Comparison of ENCODE assay signal across 25 cellular contexts in genomic region chr5:171700331-171700935, GRCh38.
"Had no signal": no experiment of that assay in that cellular context is flagged by ENCODE, and none has a peak within 500 bp of the region (broad histone marks: within the 10 kb centered on the region; RNA-seq: fewer than 3 reads in every experiment).

No MANE protein-coding gene starts in this region.

- ATAC-seq: activated T-helper 17 cell treated with anti-CD3 and anti-CD28 coated beads, Interleukin-2, amount 50 U/mL, for 72 hours; T-helper 17 cell had no signal

- H3K27ac ChIP-seq: Peyer's patch, RWPE1, SJCRH30, VCaP had no signal

- H3K27me3 ChIP-seq: Peyer's patch, SJCRH30 had no signal

- H3K4me3 Mint-ChIP-seq: activated CD4-positive, alpha-beta memory T cell treated with anti-CD3 and anti-CD28 coated beads, Interleukin-2, amount 10 ng/mL, durations not matched to agents 7 days and 5 days; activated CD4-positive, alpha-beta T cell treated with anti-CD3 and anti-CD28 coated beads, Interleukin-2, amount 10 ng/mL, durations not matched to agents 7 days and 5 days; activated naive CD4-positive, alpha-beta T cell treated with anti-CD3 and anti-CD28 coated beads for 36 hours; activated naive CD8-positive, alpha-beta T cell; activated T-helper 17 cell treated with anti-CD3 and anti-CD28 coated beads, Interleukin-2, amount 50 U/mL, for 72 hours; T-helper 17 cell had no signal

- H3K9me3 Mint-ChIP-seq: activated CD4-positive, alpha-beta memory T cell treated with anti-CD3 and anti-CD28 coated beads, Interleukin-2, amount 10 ng/mL, durations not matched to agents 7 days and 5 days; activated CD4-positive, alpha-beta T cell treated with anti-CD3 and anti-CD28 coated beads, Interleukin-2, amount 10 ng/mL, durations not matched to agents 7 days and 5 days; activated naive CD4-positive, alpha-beta T cell treated with anti-CD3 and anti-CD28 coated beads for 36 hours; activated T-helper 17 cell treated with anti-CD3 and anti-CD28 coated beads, Interleukin-2, amount 50 U/mL, for 72 hours had no signal

- H3K4me3 ChIP-seq: Peyer's patch, SJCRH30 had no signal

- DNase-seq: activated CD4-positive, alpha-beta memory T cell treated with anti-CD3 and anti-CD28 coated beads, Interleukin-2, amount 10 ng/mL, durations not matched to agents 7 days and 5 days; activated CD4-positive, alpha-beta T cell treated with anti-CD3 and anti-CD28 coated beads, Interleukin-2, amount 10 ng/mL, durations not matched to agents 7 days and 5 days; activated CD4-positive, CD25-positive, alpha-beta regulatory T cell; activated gamma-delta T cell; activated naive CD4-positive, alpha-beta T cell treated with anti-CD3 and anti-CD28 coated beads for 36 hours; activated T-cell treated with anti-CD3 and anti-CD28 coated beads for 4 hours; activated T-cell treated with anti-CD3 and anti-CD28 coated beads, Interleukin-2, amount 50 U/mL, for 48 hours; Kasumi-1; KBM-7; NCI-H1105 treated with DMSO at 0.1 percent for 48 hours; NCI-H1436 treated with DMSO at 0.1 percent for 48 hours; NCI-H187; NCI-H2081; NCI-H510A treated with DMSO at 0.1 percent for 48 hours; NCI-H69; NK-92 treated with Interleukin-12 subunit alpha and Interleukin-12 subunit beta, amount 100 ng/mL, for 24 hours; Peyer's patch; Right ventricle myocardium superior; SJCRH30; T-helper 17 cell; T1000 had no signal

- H3K27ac Mint-ChIP-seq: activated CD4-positive, alpha-beta memory T cell treated with anti-CD3 and anti-CD28 coated beads, Interleukin-2, amount 10 ng/mL, durations not matched to agents 7 days and 5 days; activated CD4-positive, alpha-beta T cell treated with anti-CD3 and anti-CD28 coated beads, Interleukin-2, amount 10 ng/mL, durations not matched to agents 7 days and 5 days; activated naive CD4-positive, alpha-beta T cell treated with anti-CD3 and anti-CD28 coated beads for 36 hours; activated naive CD8-positive, alpha-beta T cell; activated T-helper 17 cell treated with anti-CD3 and anti-CD28 coated beads, Interleukin-2, amount 50 U/mL, for 72 hours; T-helper 17 cell had no signal

- H3K36me3 ChIP-seq: Peyer's patch, SJCRH30 had no signal

- H3K36me3 Mint-ChIP-seq: activated naive CD8-positive, alpha-beta T cell had no signal

- H3K4me1 ChIP-seq: Peyer's patch, SJCRH30 had no signal

- H3K27me3 Mint-ChIP-seq: activated CD4-positive, alpha-beta memory T cell treated with anti-CD3 and anti-CD28 coated beads, Interleukin-2, amount 10 ng/mL, durations not matched to agents 7 days and 5 days; activated CD4-positive, alpha-beta T cell treated with anti-CD3 and anti-CD28 coated beads, Interleukin-2, amount 10 ng/mL, durations not matched to agents 7 days and 5 days; activated naive CD8-positive, alpha-beta T cell had no signal

- H3K4me1 Mint-ChIP-seq: activated CD4-positive, alpha-beta memory T cell treated with anti-CD3 and anti-CD28 coated beads, Interleukin-2, amount 10 ng/mL, durations not matched to agents 7 days and 5 days; activated CD4-positive, alpha-beta T cell treated with anti-CD3 and anti-CD28 coated beads, Interleukin-2, amount 10 ng/mL, durations not matched to agents 7 days and 5 days; activated T-helper 17 cell treated with anti-CD3 and anti-CD28 coated beads, Interleukin-2, amount 50 U/mL, for 72 hours; T-helper 17 cell had no signal
